In genomic region chr20:18728867-18729224, GRCh38 we compare ENCODE assay signal across 14 cellular contexts.
DNase-seq lines count a peak whose midpoint lies in the region; ATAC-seq and TF ChIP-seq lines count a peak whose summit lies in the region.
"Had no signal": no experiment of that assay in that cellular context is flagged by ENCODE, and none has a peak within 500 bp of the region (broad histone marks: within the 10 kb centered on the region; RNA-seq: fewer than 3 reads in every experiment).

No MANE protein-coding gene starts in this region.

- H3K4me1 Mint-ChIP-seq in T-helper 2 cell treated with Interferon-gamma antibody and Interleukin-4, amounts not matched to agents 5 μg/mL and 100 μg/mL, for 36 hours (ENCODE audit: low read depth) = no peaks in the 10 kb centered on the region

- H3K27me3 ChIP-seq in GM23248 (replicated peaks; ENCODE audit: insufficient read depth) = no peaks in the 10 kb centered on the region
- H3K27me3 ChIP-seq: heart left ventricle had no signal

- no peak overlapping the region for H3K27ac ChIP-seq in GM23248
- H3K27ac ChIP-seq: heart left ventricle, thoracic aorta had no signal

- WGBS in GM23248 (ENCODE audit: low coverage in 1 of 2, low lambda C conversion rate in 2 of 2, missing lambda C conversion rate in 2 of 2), 2 experiments = 85 to 88% methylated on average over 5 of the region's 5 CpGs

- DNase-seq in GM12865 (ENCODE audit: low read depth) = no peak
- DNase-seq in GM23248 = no peak
- DNase-seq in T-helper 2 cell treated with Interferon-gamma antibody and Interleukin-4, amounts not matched to agents 5 μg/mL and 100 μg/mL, for 36 hours (ENCODE audit: low spot score) = no peak
- no peak for DNase-seq in foreskin melanocyte
- DNase-seq in activated CD4-positive, CD25-positive, alpha-beta regulatory T cell (lab: John Stamatoyannopoulos, UW) = no peak
- DNase-seq: activated CD4-positive, alpha-beta T cell treated with anti-CD3 and anti-CD28 coated beads, Interleukin-2, amount 10 ng/mL, durations not matched to agents 24 days and 14 days; DMS79 treated with DMSO at 0.1 percent for 48 hours; effector CD8-positive, alpha-beta T cell; heart left ventricle; mammary epithelial cell had no signal

- H3K4me2 ChIP-seq in GM23248 (ENCODE audit: unreplicated experiment) = no peak overlapping the region

- no peak overlapping the region for H3K9ac ChIP-seq in GM23248

- no peak overlapping the region for H2AFZ ChIP-seq in GM23248

- no peaks in the 10 kb centered on the region for H3K27me3 Mint-ChIP-seq in T-helper 2 cell treated with Interferon-gamma antibody and Interleukin-4, amounts not matched to agents 5 μg/mL and 100 μg/mL, for 36 hours (ENCODE audit: low read depth)
- H3K27me3 Mint-ChIP-seq: activated CD4-positive, alpha-beta T cell treated with anti-CD3 and anti-CD28 coated beads, Interleukin-2, amount 10 ng/mL, durations not matched to agents 24 days and 14 days had no signal

- no peaks in the 10 kb centered on the region for H3K36me3 Mint-ChIP-seq in T-helper 2 cell treated with Interferon-gamma antibody and Interleukin-4, amounts not matched to agents 5 μg/mL and 100 μg/mL, for 36 hours (ENCODE audit: low read depth)

- H3F3A ChIP-seq in GM23248 (ENCODE audit: insufficient read depth) = no peaks in the 10 kb centered on the region

- ATAC-seq in GM19463 (IDR thresholded peaks at IDR 0.05; ENCODE audit: unreplicated experiment) (peak; percentile 57), HG02870 (IDR thresholded peaks at IDR 0.05; ENCODE audit: unreplicated experiment) (peak; percentile 26), HG03520 (IDR thresholded peaks at IDR 0.05; ENCODE audit: unreplicated experiment) (peak; percentile 7)
- ATAC-seq: heart left ventricle had no signal

- H3K9me2 ChIP-seq in GM23248 (ENCODE audit: insufficient read depth) = no peaks in the 10 kb centered on the region

- H3K9me3 Mint-ChIP-seq in T-helper 2 cell treated with Interferon-gamma antibody and Interleukin-4, amounts not matched to agents 5 μg/mL and 100 μg/mL, for 36 hours = no peaks in the 10 kb centered on the region
- H3K9me3 Mint-ChIP-seq: activated CD4-positive, alpha-beta T cell treated with anti-CD3 and anti-CD28 coated beads, Interleukin-2, amount 10 ng/mL, durations not matched to agents 24 days and 14 days had no signal

- no peaks in the 10 kb centered on the region for H4K20me1 ChIP-seq in GM23248 (ENCODE audit: insufficient read depth)

- no peaks in the 10 kb centered on the region for H3K9me3 ChIP-seq in GM23248 (ENCODE audit: low read depth)
- H3K9me3 ChIP-seq: heart left ventricle, thoracic aorta had no signal

- H3K4me3 Mint-ChIP-seq in T-helper 2 cell treated with Interferon-gamma antibody and Interleukin-4, amounts not matched to agents 5 μg/mL and 100 μg/mL, for 36 hours = no peak overlapping the region
- H3K4me3 Mint-ChIP-seq: activated CD4-positive, alpha-beta T cell treated with anti-CD3 and anti-CD28 coated beads, Interleukin-2, amount 10 ng/mL, durations not matched to agents 24 days and 14 days had no signal

- in situ Hi-C loops in GM23248 (cut with MboI) = no loop called here

- H3K4me1 ChIP-seq in GM23248 (ENCODE audit: insufficient read depth) = no peaks in the 10 kb centered on the region

- H3K4me3 ChIP-seq in GM12865 (ENCODE audit: low read depth, low read length) (0 out of 2 replicates have a peak overlapping the region, but pooled peaks have one; percentile 7), GM23248 (no peak overlapping the region)
- H3K4me3 ChIP-seq: heart left ventricle, thoracic aorta had no signal

- no peaks in the 10 kb centered on the region for H3K36me3 ChIP-seq in GM23248 (ENCODE audit: low read depth)
- H3K36me3 ChIP-seq: heart left ventricle, thoracic aorta had no signal

- TF ChIP-seq CTCF in GM12865 (IDR thresholded peaks at IDR 0.05; ENCODE audit: insufficient read depth, low read depth, low read length, missing control alignments) = no peak

- no peak overlapping the region for H3K27ac Mint-ChIP-seq in T-helper 2 cell treated with Interferon-gamma antibody and Interleukin-4, amounts not matched to agents 5 μg/mL and 100 μg/mL, for 36 hours
- H3K27ac Mint-ChIP-seq: activated CD4-positive, alpha-beta T cell treated with anti-CD3 and anti-CD28 coated beads, Interleukin-2, amount 10 ng/mL, durations not matched to agents 24 days and 14 days had no signal

- no peaks in the 10 kb centered on the region for H3K79me2 ChIP-seq in GM23248 (ENCODE audit: insufficient read depth)

Comparison
In these comparisons a context has a peak if more than half of its experiments do, and no peak if none do; other contexts are left out.
1. ATAC-seq: peak in every context shown above with its lines; median percentile 57 in GM19463; 26 in HG02870; 7 in HG03520.